In the genomic region with DNA sequence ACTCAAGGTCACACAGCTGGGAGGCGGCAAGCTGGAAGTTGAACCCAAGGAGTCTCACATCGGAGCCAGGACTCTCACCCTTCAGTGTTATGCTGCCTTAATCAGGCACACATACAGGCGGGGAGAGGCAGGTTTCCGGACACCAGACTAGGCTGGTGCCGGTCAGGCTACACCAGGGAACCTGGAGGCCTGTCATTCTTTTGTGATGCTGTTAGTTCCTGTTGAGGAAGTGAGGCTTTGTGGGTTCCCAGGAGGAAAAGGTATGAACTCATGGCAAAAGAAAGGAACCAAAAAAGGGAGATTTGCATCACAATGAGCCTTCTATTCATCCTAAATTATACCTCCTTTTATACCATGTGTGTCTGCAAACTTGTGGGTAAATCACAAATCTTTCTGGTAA, we compare ENCODE assay signal across 16 cellular contexts.
A peak's percentile ranks its signal among the peaks of the same experiment; 100 is the strongest.
DNase-seq lines count a peak whose midpoint lies in the region; ATAC-seq and TF ChIP-seq lines count a peak whose summit lies in the region.
"Had no signal": no experiment of that assay in that cellular context is flagged by ENCODE, and none has a peak within 500 bp of the region (broad histone marks: within the 10 kb centered on the region; RNA-seq: fewer than 3 reads in every experiment).

No MANE protein-coding gene starts in this region.

- H3K4me1 ChIP-seq in trophoblast cell (ENCODE audit: control insufficient read depth in 1 of 2, insufficient read depth in 2 of 2, low read length in 2 of 2) = peaks cover 39 to 47% of the 10 kb centered on the region in 2 experiments

- peaks cover 5% of the 10 kb centered on the region for H3K9me3 Mint-ChIP-seq in glutamatergic neuron (ENCODE audit: unreplicated experiment)
- H3K9me3 Mint-ChIP-seq: stimulated activated naive CD8-positive, alpha-beta T cell treated with anti-CD3 and anti-CD28 coated beads, Interleukin-15, Interleukin-2, amounts not matched to agents 100 ng/mL and 50 ng/mL, for 24 hours had no signal

- no peak overlapping the region for H3K23ac ChIP-seq in trophoblast cell (ENCODE audit: low read length)

- H3K4me1 Mint-ChIP-seq in glutamatergic neuron (ENCODE audit: low read depth, unreplicated experiment) = peaks cover 31% of the 10 kb centered on the region

- no peak overlapping the region for H3K4me3 ChIP-seq in trophoblast cell (ENCODE audit: low read depth, low read length)
- H3K4me3 ChIP-seq: dorsolateral prefrontal cortex, SK-N-MC had no signal

- peaks cover 28% of the 10 kb centered on the region for H3K79me1 ChIP-seq in trophoblast cell (ENCODE audit: low read length)

- peak overlapping the region; percentile 56 for H2BK12ac ChIP-seq in trophoblast cell (ENCODE audit: low read length)

- no CpG with 5 or more reads among the region's 5 CpGs for WGBS in trophoblast cell (ENCODE audit: extremely low coverage, insufficient coverage, insufficient read length)

- H3K9me3 ChIP-seq in trophoblast cell (ENCODE audit: insufficient read depth, low read depth, low read length) = no peaks in the 10 kb centered on the region

- H3K36me3 Mint-ChIP-seq in glutamatergic neuron (ENCODE audit: unreplicated experiment) = no peaks in the 10 kb centered on the region

- H3K36me3 ChIP-seq in trophoblast cell (ENCODE audit: control insufficient read depth in 1 of 2, insufficient read depth in 2 of 2, low read length in 2 of 2) = peaks cover 0 to 4% of the 10 kb centered on the region in 2 experiments

- H2AK5ac ChIP-seq in trophoblast cell (ENCODE audit: low read length) = peak overlapping the region; percentile 76

- H3K27ac ChIP-seq in trophoblast cell (ENCODE audit: low read depth, low read length) = peak overlapping the region; percentile 75
- H3K27ac ChIP-seq: C4-2B, SK-N-MC had no signal

- H2AFZ ChIP-seq in trophoblast cell (ENCODE audit: insufficient read depth, low read length, poor library complexity) = no peak overlapping the region

- peak overlapping the region; percentile 40 for H3K14ac ChIP-seq in trophoblast cell (ENCODE audit: low read length)

- no peak for TF ChIP-seq CTCF in glutamatergic neuron (IDR thresholded peaks at IDR 0.05; ENCODE audit: partially characterized antibody, unreplicated experiment)

- H3K4me3 Mint-ChIP-seq in glutamatergic neuron (ENCODE audit: unreplicated experiment) = no peak overlapping the region
- H3K4me3 Mint-ChIP-seq: stimulated activated naive CD8-positive, alpha-beta T cell treated with anti-CD3 and anti-CD28 coated beads, Interleukin-15, Interleukin-2, amounts not matched to agents 100 ng/mL and 50 ng/mL, for 24 hours had no signal

- H3K4me2 ChIP-seq in trophoblast cell (ENCODE audit: low read length) = no peak overlapping the region

- peak overlapping the region; percentile 78 for H3K27ac Mint-ChIP-seq in glutamatergic neuron (ENCODE audit: unreplicated experiment)
- H3K27ac Mint-ChIP-seq: stimulated activated naive CD8-positive, alpha-beta T cell treated with anti-CD3 and anti-CD28 coated beads, Interleukin-15, Interleukin-2, amounts not matched to agents 100 ng/mL and 50 ng/mL, for 24 hours had no signal

- DNase-seq in ELR (ENCODE audit: low read depth) = peak; percentile 60
- peak; percentile 49 for DNase-seq in UCSD-AML1 (lab: John Stamatoyannopoulos, UW; ENCODE audit: unreplicated experiment)
- DNase-seq in glutamatergic neuron = no peak
- DNase-seq in trophoblast cell = no peak
- DNase-seq in KG1 (lab: John Stamatoyannopoulos, UW) = no peak
- no peak for DNase-seq in SW480 (ENCODE audit: low spot score)
- no peak for DNase-seq in ecto neural progenitor cell (ENCODE audit: low spot score)
- DNase-seq: activated CD4-positive, alpha-beta T cell treated with anti-CD3 and anti-CD28 coated beads for 48 hours; activated gamma-delta T cell treated with Interleukin-2 at 50 U/mL for 16 hours; dorsolateral prefrontal cortex; MV-4-11; NCI-H524 treated with DMSO at 0.1 percent for 48 hours had no signal

- peak overlapping the region; percentile 42 for H4K91ac ChIP-seq in trophoblast cell (ENCODE audit: low read depth, low read length)

- H4K12ac ChIP-seq in trophoblast cell (ENCODE audit: low read depth, low read length) = no peak overlapping the region

- peak overlapping the region; percentile 31 for H3K4ac ChIP-seq in trophoblast cell (ENCODE audit: low read depth, low read length)

- H4K8ac ChIP-seq in trophoblast cell (ENCODE audit: low read depth, low read length) = peak overlapping the region; percentile 54

- no peaks in the 10 kb centered on the region for H3K27me3 ChIP-seq in trophoblast cell (ENCODE audit: insufficient read depth, low read length)
- H3K27me3 ChIP-seq: dorsolateral prefrontal cortex had no signal

- H3K18ac ChIP-seq in trophoblast cell (ENCODE audit: low read length) = peak overlapping the region; percentile 85

- ATAC-seq in HG02610 (IDR thresholded peaks at IDR 0.05; ENCODE audit: unreplicated experiment) = no peak

- H2BK5ac ChIP-seq in trophoblast cell (ENCODE audit: low read depth, low read length, poor library complexity) = peak overlapping the region; percentile 73

- peaks cover 20% of the 10 kb centered on the region for H3K79me2 ChIP-seq in trophoblast cell (ENCODE audit: control insufficient read depth, insufficient read depth, low read length, poor library complexity)

- peak overlapping the region; percentile 26 for H2BK120ac ChIP-seq in trophoblast cell (ENCODE audit: insufficient read depth, low read length, poor library complexity)

- H3K27me3 Mint-ChIP-seq in glutamatergic neuron (ENCODE audit: unreplicated experiment) = peaks cover 9% of the 10 kb centered on the region

- H3K9ac ChIP-seq in trophoblast cell (ENCODE audit: low read length) = no peak overlapping the region

Comparison
In these comparisons a context has a peak if more than half of its experiments do, and no peak if none do; other contexts are left out.
1. DNase-seq: peak in ELR (single experiment) and UCSD-AML1 (single experiment); none in glutamatergic neuron (single experiment), trophoblast cell (0 of 2), KG1 (single experiment), SW480 (single experiment) and ecto neural progenitor cell (single experiment).